Comparison of ENCODE assay signal across 10 cellular contexts in the genomic region with DNA sequence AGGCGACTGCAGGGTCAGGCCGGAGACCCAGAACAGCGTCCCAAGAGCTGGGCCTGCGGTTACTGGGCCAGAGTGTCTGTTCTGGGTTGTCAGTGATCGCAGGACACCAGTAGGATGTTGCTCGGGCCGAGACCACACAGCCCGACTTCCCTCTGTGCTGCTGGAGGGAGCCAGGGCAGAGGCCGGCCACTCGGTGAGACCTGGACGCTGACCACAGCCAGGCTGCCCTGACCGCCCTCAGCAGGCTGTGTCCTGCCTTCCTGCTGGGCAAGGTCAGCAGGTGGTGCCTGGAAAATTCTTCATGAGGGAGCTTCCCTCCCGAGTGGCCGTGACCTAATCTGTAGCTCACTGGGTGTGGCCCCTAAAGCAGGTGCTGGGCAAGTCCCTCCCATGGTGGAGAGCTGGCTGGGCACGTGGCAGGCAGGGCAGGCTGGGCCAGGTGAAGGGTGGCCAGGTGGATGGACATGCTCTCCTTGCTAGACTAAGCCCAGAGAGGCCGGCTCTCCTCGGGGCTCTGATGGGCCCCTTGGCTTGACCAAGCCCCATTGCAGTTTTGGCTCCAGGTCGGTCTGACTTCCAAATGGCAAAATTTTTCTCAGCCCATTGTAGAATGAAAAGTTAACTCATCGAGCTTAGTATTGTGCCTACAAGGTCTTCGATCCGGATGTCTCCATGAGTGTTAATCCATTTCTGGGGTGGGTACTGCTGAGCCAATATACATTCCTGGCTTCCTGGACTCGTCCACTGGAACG. TPM values are rescaled to one million over a fixed set of nuclear protein-coding genes. Genes with fewer than 3 reads are reported as not detected.
DNase-seq lines count a peak whose midpoint lies in the region; ATAC-seq, FAIRE-seq and TF ChIP-seq lines count a peak whose summit lies in the region.
"Had no signal": no experiment of that assay in that cellular context is flagged by ENCODE, and none has a peak within 500 bp of the region (broad histone marks: within the 10 kb centered on the region; RNA-seq: fewer than 3 reads in every experiment).

No MANE protein-coding gene starts in this region.

- H4K8ac ChIP-seq in IMR-90 (ENCODE audit: low read depth in 2 of 2, low read length in 2 of 2) = no peak overlapping the region

- POLR2A ChIA-PET in IMR-90 (lab: Charles Lee; ENCODE audit: unreplicated experiment) (no interaction called here), K562 (lab: Yijun Ruan, JAX) (interaction anchor here (0.6 to 2.0 kb wide), 6 partner anchors 9 to 193 kb away, joined by 3 to 7 read pairs (median 4); no protein-coding TSS in a partner anchor), T-cell (lab: Charles Lee) (interaction anchor here in 1 of 2 donors (0.7 kb wide), 1 partner anchor 152 kb away, joined by 3 read pairs; the partner anchor contains the start of gene MRGBP)

- TF ChIP-seq CTCF in IMR-90 (conservative IDR thresholded peaks at IDR 0.05; ENCODE audit: low read depth, low read length) = no peak
- TF ChIP-seq CTCF in K562 (IDR thresholded peaks at IDR 0.05 in 2 of 3, conservative IDR thresholded peaks at IDR 0.05 in 1 of 3; ENCODE audit: insufficient read depth in 2 of 3, low read depth in 1 of 3, low read length in 3 of 3) = no peak
- TF ChIP-seq CTCF in neural crest cell (conservative IDR thresholded peaks at IDR 0.05) = no peak

- no peak overlapping the region for H2BK5ac ChIP-seq in IMR-90 (ENCODE audit: low read depth, low read length, poor library complexity, severe bottlenecking)

- TF ChIP-seq POLR2A in IMR-90 (IDR thresholded peaks at IDR 0.05; ENCODE audit: low read depth, low read length) = no peak
- no peak for TF ChIP-seq POLR2A in K562 (conservative IDR thresholded peaks at IDR 0.05)

- H3K18ac ChIP-seq in IMR-90 (ENCODE audit: low read depth, low read length) = no peak overlapping the region

- H2BK20ac ChIP-seq in IMR-90 (ENCODE audit: low read depth, low read length) = no peak overlapping the region

- TF ChIP-seq RAD21 in IMR-90 (IDR thresholded peaks at IDR 0.05; ENCODE audit: low read length) (no peak), K562 (CRISPR knock-in tag; conservative IDR thresholded peaks at IDR 0.05 in 1 of 2, IDR thresholded peaks at IDR 0.05 in 1 of 2) (no peak)

- H3K9me3 ChIP-seq in IMR-90 (ENCODE audit: control insufficient read depth, insufficient read depth, low read length) (no peaks in the 10 kb centered on the region), K562 (replicated peaks; ENCODE audit: control insufficient read depth, insufficient read depth, low read depth, low read length) (no peaks in the 10 kb centered on the region; the same call in 1 of the 2 replicates)

- H3K9ac ChIP-seq in IMR-90 (ENCODE audit: low read depth, low read length) = no peak overlapping the region
- H3K9ac ChIP-seq in K562 (ENCODE audit: insufficient read depth in 1 of 2, low read depth in 2 of 2, low read length in 2 of 2) = peak overlapping the region in 1 of 2 experiments; percentile 76; a peak in 2 of 4 replicates

- no peak overlapping the region for H3K27ac Mint-ChIP-seq in neural crest cell (ENCODE audit: unreplicated experiment)
- no peak overlapping the region for H3K27ac Mint-ChIP-seq in T-cell

- DNase-seq in COLO668 (lab: John Stamatoyannopoulos, UW; ENCODE audit: unreplicated experiment) = peak; percentile 86
- DNase-seq in IMR-90 = no peak
- no peak for DNase-seq in K562 (ENCODE audit: extremely low read depth in 1 of 4, low spot score in 3 of 4)
- no peak for DNase-seq in neural crest cell (ENCODE audit: low read depth, low spot score)
- no peak for DNase-seq in hypothalamus (lab: John Stamatoyannopoulos, UW)
- DNase-seq in stimulated activated CD4-positive, alpha-beta T cell treated with anti-CD3 and anti-CD28 coated beads, Interleukin-4, amount 100 ng/mL, for 4 hours = no peak
- no peak for DNase-seq in T-cell
- DNase-seq: activated effector memory CD4-positive, alpha-beta T cell treated with anti-CD3 and anti-CD28 coated beads, Interleukin-2, amount 50 U/mL, for 16 hours; NCI-H2081 had no signal

- H3K27me3 ChIP-seq in IMR-90 (ENCODE audit: control insufficient read depth, insufficient read depth, low read length) (peaks cover 35% of the 10 kb centered on the region), K562 (ENCODE audit: control insufficient read depth in 2 of 2, insufficient read depth in 2 of 2, low read length in 2 of 2) (no peaks in the 10 kb centered on the region; a peak in 1 of 5 replicates)

- H2AK9ac ChIP-seq in IMR-90 (replicated peaks; ENCODE audit: low read depth, low read length, poor library complexity) = peak overlapping the region; percentile 15

- in situ Hi-C loops in IMR-90 (cut with MboI; ENCODE audit: low sequenced_read_pairs) = no loop called here
- in situ Hi-C loops in K562 (cut with MboI) = no loop called here

- no peak overlapping the region for H3K14ac ChIP-seq in IMR-90 (replicated peaks; ENCODE audit: low read depth, low read length)

- H3K4me1 Mint-ChIP-seq in neural crest cell = peaks cover 2% of the 10 kb centered on the region
- H3K4me1 Mint-ChIP-seq in T-cell = peaks cover 0 to 19% (median 15%) of the 10 kb centered on the region in 3 donors

- H3K27ac ChIP-seq in IMR-90 (ENCODE audit: insufficient read depth, low read length) = no peak overlapping the region
- no peak overlapping the region for H3K27ac ChIP-seq in K562 (ENCODE audit: extremely low read depth, low read depth, low read length)

- no peak overlapping the region for H3K4me3 ChIP-seq in IMR-90 (ENCODE audit: insufficient read depth, low read depth, low read length)
- no peak overlapping the region for H3K4me3 ChIP-seq in K562

- TF ChIP-seq EP300 in K562 (IDR thresholded peaks at IDR 0.05; ENCODE audit: low read length) = no peak

- no peak overlapping the region for H2BK15ac ChIP-seq in IMR-90 (ENCODE audit: low read depth, low read length)

- intact Hi-C loops in IMR-90 (cut with micrococcal nuclease) (no loop called here), K562 (cut with micrococcal nuclease) (no loop called here)

- dilution Hi-C loops in IMR-90 (cut with HindIII; ENCODE audit: low sequenced_read_pairs, unreplicated experiment) = no loop called here

- FAIRE-seq in K562 (lab: Jason Lieb, UNC) = no peak

- H3K4me1 ChIP-seq in IMR-90 (ENCODE audit: control insufficient read depth, insufficient read depth, low read length) = peaks cover 1% of the 10 kb centered on the region; the same call in 1 of the 2 replicates
- H3K4me1 ChIP-seq in K562 (replicated peaks in 1 of 2; ENCODE audit: control insufficient read depth in 2 of 2, insufficient read depth in 2 of 2, low read length in 2 of 2) = peaks cover 10 to 76% of the 10 kb centered on the region in 2 experiments

- CTCF ChIA-PET in IMR-90 (lab: Yijun Ruan, JAX) (no interaction called here), K562 (lab: Yijun Ruan, JAX; ENCODE audit: low intra/inter-chr PET ratio) (no interaction called here), T-cell (lab: Charles Lee) (interaction anchor here in 1 of 2 donors (0.6 kb wide), 1 partner anchor 162 kb away, joined by 3 read pairs; no protein-coding TSS in a partner anchor)

- H4K20me1 ChIP-seq in IMR-90 (ENCODE audit: insufficient read depth, low read length) = no peaks in the 10 kb centered on the region
- H4K20me1 ChIP-seq in K562 (replicated peaks; ENCODE audit: control insufficient read depth, insufficient read depth, low read length) = peaks cover 26% of the 10 kb centered on the region

- no peak overlapping the region for H2AK5ac ChIP-seq in IMR-90 (ENCODE audit: low read depth, low read length)

- H3K27me3 Mint-ChIP-seq in neural crest cell (ENCODE audit: low read depth) (peaks cover 57% of the 10 kb centered on the region), T-cell (no peaks in the 10 kb centered on the region)

- H4K91ac ChIP-seq in IMR-90 (ENCODE audit: insufficient read depth, low read depth, low read length) = no peak overlapping the region

- H3K56ac ChIP-seq in IMR-90 (ENCODE audit: extremely low read depth, insufficient read depth, low read length) = no peak overlapping the region

- no peak overlapping the region for H3K4ac ChIP-seq in IMR-90 (ENCODE audit: low read depth, low read length)

- H4K5ac ChIP-seq in IMR-90 (ENCODE audit: low read depth, low read length) = no peak overlapping the region

- H3K23ac ChIP-seq in IMR-90 (ENCODE audit: low read depth, low read length) = no peak overlapping the region

- no peaks in the 10 kb centered on the region for H3K79me1 ChIP-seq in IMR-90 (ENCODE audit: low read depth in 1 of 2, low read length in 2 of 2)

- BruUV-seq in IMR-90 (replicated peaks; lab: Mats Ljungman, UMichigan) (no TSS peak), K562 (replicated peaks; lab: Mats Ljungman, UMichigan) (no TSS peak)

- peaks cover 50% of the 10 kb centered on the region for H3K79me2 ChIP-seq in K562 (ENCODE audit: control insufficient read depth, insufficient read depth, low read length)

- peaks cover 3% of the 10 kb centered on the region; the same call in 1 of the 2 replicates for H3K9me1 ChIP-seq in IMR-90 (ENCODE audit: insufficient read depth, low read length)
- peaks cover 7% of the 10 kb centered on the region for H3K9me1 ChIP-seq in K562 (ENCODE audit: control insufficient read depth, insufficient read depth, low read length)

- H3K36me3 Mint-ChIP-seq in neural crest cell (ENCODE audit: low read depth) = no peaks in the 10 kb centered on the region
- no peaks in the 10 kb centered on the region for H3K36me3 Mint-ChIP-seq in T-cell

- ATAC-seq in IMR-90 (ENCODE audit: low read depth) (no peak), K562 (no peak), HG03442 (IDR thresholded peaks at IDR 0.05; ENCODE audit: unreplicated experiment) (no peak), T-cell (replicated peaks in 1 of 4) (no peak)

- H3K4me2 ChIP-seq in IMR-90 (ENCODE audit: low read depth, low read length) = no peak overlapping the region
- peak overlapping the region; percentile 70; the same call in 1 of the 2 replicates for H3K4me2 ChIP-seq in K562 (ENCODE audit: insufficient read depth, low read length)

- 95% methylated on average over 14 of the region's 23 CpGs; no CpG with 5 or more reads in 1 of the 2 experiments for WGBS in IMR-90 (ENCODE audit: extremely low coverage in 2 of 2, insufficient read length in 1 of 2), 2 experiments
- WGBS in K562 (ENCODE audit: insufficient coverage, low coverage, missing lambda C conversion rate) = 76% methylated on average over 19 of the region's 23 CpGs

- H3K9me3 Mint-ChIP-seq in neural crest cell (no peaks in the 10 kb centered on the region), T-cell (no peaks in the 10 kb centered on the region)

- peak overlapping the region; percentile 22 for H2AFZ ChIP-seq in IMR-90 (replicated peaks; ENCODE audit: low read length, poor library complexity)
- H2AFZ ChIP-seq in K562 (ENCODE audit: low read depth, low read length) = no peak overlapping the region

- H3K36me3 ChIP-seq in IMR-90 (ENCODE audit: control insufficient read depth, insufficient read depth, low read length) (no peaks in the 10 kb centered on the region), K562 (ENCODE audit: control insufficient read depth, insufficient read depth, low read length) (peaks cover 33% of the 10 kb centered on the region; the same call in 2 of the 3 replicates)

- H2BK120ac ChIP-seq in IMR-90 (ENCODE audit: low read depth, low read length) = no peak overlapping the region

- peak overlapping the region; percentile 78 for H3K4me3 Mint-ChIP-seq in neural crest cell
- H3K4me3 Mint-ChIP-seq in T-cell = peak overlapping the region in 1 of 3 donors; percentile 74

RNA-seq across cellular contexts. Expression of gene SLCO4A1, which starts 1.9 kb away (rescaled TPM):
- total RNA-seq in IMR-90 (2012; rRNA removed) (0.56 and 0.72 TPM in 2 replicates), K562 (2014; rRNA removed) (16.2 and 26.3 TPM in 2 replicates), K562 (2014; rRNA removed; fragmentation: Illumina TruSeq; extraction: Trizol) (6.8 and 7.3 TPM in 2 replicates), K562 (2015; rRNA removed; fragmentation: Illumina TruSeq; extraction: Trizol) (12.1 and 13.9 TPM in 2 replicates), K562 (2021) (21.9 and 25.2 TPM in 2 replicates), neural crest cell (7.0 and 8.2 TPM in 2 replicates), T-cell (1 to 10 TPM in 4 of 5 donors, under 1 TPM in 1; 0.98 to 7.2 (median 5.4) TPM)
- polyA plus RNA-seq in IMR-90 (2012; rRNA removed) (1.1 and 1.5 TPM in 2 replicates), K562 (2011; rRNA removed) (12.3 and 13.2 TPM in 2 replicates), K562 (2014; fragmentation: Illumina TruSeq; extraction: Trizol) (13.6 and 15.4 TPM in 2 replicates), K562 (2014; fragmentation: Nextera tagmentation; extraction: Ambion mirVana) (1 to 10 TPM; 1.6 to 3.1 TPM), K562 (2014; rRNA removed) (12.8 and 17.7 TPM in 2 replicates)
- polyA plus RNA-seq in IMR-90 (2012; cell fraction: cytosol; rRNA removed) = 1.1 TPM in 2 replicates
- 2.1 and 5.3 TPM in 2 replicates for polyA plus RNA-seq in IMR-90 (2012; cell fraction: nucleus; rRNA removed; ENCODE audit: low replicate concordance)
- total RNA-seq in K562 (2011; cell fraction: chromatin; rRNA removed; ENCODE audit: low replicate concordance) = 21.8 and 48.7 TPM in 2 replicates
- 35.3 and 40.5 TPM in 2 replicates for total RNA-seq in K562 (2011; cell fraction: nucleolus; rRNA removed)
- 24.4 TPM in 2 replicates for total RNA-seq in K562 (2011; cell fraction: nucleoplasm; rRNA removed)
- polyA plus RNA-seq in K562 (2011; cell fraction: cytosol; rRNA removed) = 10.5 and 25.9 TPM in 2 replicates
- 46.8 and 83.4 TPM in 2 replicates for polyA plus RNA-seq in K562 (2011; cell fraction: nucleus; rRNA removed)
- polyA plus RNA-seq in K562 (2012) = 6.1 and 15.2 TPM in 2 replicates
- 5.1 and 5.5 TPM in 2 replicates for polyA minus RNA-seq in K562 (2011; rRNA and poly(A)+ RNA removed)
- 13.4 and 13.6 TPM in 2 replicates for polyA minus RNA-seq in K562 (2011; cell fraction: cytosol; rRNA and poly(A)+ RNA removed)
- polyA minus RNA-seq in K562 (2011; cell fraction: nucleus; rRNA and poly(A)+ RNA removed) = 11.7 and 15.8 TPM in 2 replicates
